1 cellular context compared by ENCODE assay signal in genomic region chr6:159168536-159169192, GRCh38.
TF ChIP-seq lines count a peak whose summit lies in the region.

No MANE protein-coding gene starts in this region.

TF ChIP-seq in HepG2, 621 proteins besides CTCF, POLR2A, EP300 and RAD21 (continued from another document):
- TF ChIP-seq ZNF570 (CRISPR knock-in tag; IDR thresholded peaks at IDR 0.05; ENCODE audit: borderline replicate concordance) (no peak), ZNF44 (CRISPR knock-in tag; IDR thresholded peaks at IDR 0.05) (no peak), AFF4 (CRISPR knock-in tag; IDR thresholded peaks at IDR 0.05) (no peak), XRCC5 (optimal IDR thresholded peaks at IDR 0.05; ENCODE audit: low read length) (peak; percentile 28), HNRNPLL (IDR thresholded peaks at IDR 0.05; ENCODE audit: low read depth, low read length, poor library complexity, severe bottlenecking) (peak; percentile 10), NFIB (CRISPR knock-in tag; IDR thresholded peaks at IDR 0.05; ENCODE audit: borderline replicate concordance) (no peak), SPEN (CRISPR knock-in tag; IDR thresholded peaks at IDR 0.05; ENCODE audit: low read depth) (no peak), SIX1 (CRISPR knock-in tag; IDR thresholded peaks at IDR 0.05; ENCODE audit: borderline replicate concordance) (no peak), NCOA5 (CRISPR knock-in tag; IDR thresholded peaks at IDR 0.05) (no peak), KLF12 (CRISPR knock-in tag; IDR thresholded peaks at IDR 0.05; ENCODE audit: borderline replicate concordance) (no peak), STAG1 (CRISPR knock-in tag; IDR thresholded peaks at IDR 0.05) (peak; percentile 37), CBFB (CRISPR knock-in tag; IDR thresholded peaks at IDR 0.05) (no peak), ESRRA (CRISPR knock-in tag; IDR thresholded peaks at IDR 0.05; ENCODE audit: low read depth) (no peak), ZNF142 (CRISPR knock-in tag; IDR thresholded peaks at IDR 0.05) (no peak), ZFX (CRISPR knock-in tag; IDR thresholded peaks at IDR 0.05; ENCODE audit: low read depth) (peak; percentile 16; the same call in 1 of the 2 replicates), ZNF263 (CRISPR knock-in tag; IDR thresholded peaks at IDR 0.05) (no peak), ZNF563 (CRISPR knock-in tag; IDR thresholded peaks at IDR 0.05) (peak; percentile 70; the same call in 1 of the 2 replicates)
- TF ChIP-seq, protein P1, sequence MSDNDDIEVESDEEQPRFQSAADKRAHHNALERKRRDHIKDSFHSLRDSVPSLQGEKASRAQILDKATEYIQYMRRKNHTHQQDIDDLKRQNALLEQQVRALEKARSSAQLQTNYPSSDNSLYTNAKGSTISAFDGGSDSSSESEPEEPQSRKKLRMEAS (IDR thresholded peaks at IDR 0.05): peak; percentile 53
- TF ChIP-seq, protein P2, sequence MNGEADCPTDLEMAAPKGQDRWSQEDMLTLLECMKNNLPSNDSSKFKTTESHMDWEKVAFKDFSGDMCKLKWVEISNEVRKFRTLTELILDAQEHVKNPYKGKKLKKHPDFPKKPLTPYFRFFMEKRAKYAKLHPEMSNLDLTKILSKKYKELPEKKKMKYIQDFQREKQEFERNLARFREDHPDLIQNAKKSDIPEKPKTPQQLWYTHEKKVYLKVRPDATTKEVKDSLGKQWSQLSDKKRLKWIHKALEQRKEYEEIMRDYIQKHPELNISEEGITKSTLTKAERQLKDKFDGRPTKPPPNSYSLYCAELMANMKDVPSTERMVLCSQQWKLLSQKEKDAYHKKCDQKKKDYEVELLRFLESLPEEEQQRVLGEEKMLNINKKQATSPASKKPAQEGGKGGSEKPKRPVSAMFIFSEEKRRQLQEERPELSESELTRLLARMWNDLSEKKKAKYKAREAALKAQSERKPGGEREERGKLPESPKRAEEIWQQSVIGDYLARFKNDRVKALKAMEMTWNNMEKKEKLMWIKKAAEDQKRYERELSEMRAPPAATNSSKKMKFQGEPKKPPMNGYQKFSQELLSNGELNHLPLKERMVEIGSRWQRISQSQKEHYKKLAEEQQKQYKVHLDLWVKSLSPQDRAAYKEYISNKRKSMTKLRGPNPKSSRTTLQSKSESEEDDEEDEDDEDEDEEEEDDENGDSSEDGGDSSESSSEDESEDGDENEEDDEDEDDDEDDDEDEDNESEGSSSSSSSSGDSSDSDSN (CRISPR knock-in tag; IDR thresholded peaks at IDR 0.05): 0 out of 2 replicates have a peak, but pooled peaks have one; percentile 23
- TF ChIP-seq, protein P3, sequence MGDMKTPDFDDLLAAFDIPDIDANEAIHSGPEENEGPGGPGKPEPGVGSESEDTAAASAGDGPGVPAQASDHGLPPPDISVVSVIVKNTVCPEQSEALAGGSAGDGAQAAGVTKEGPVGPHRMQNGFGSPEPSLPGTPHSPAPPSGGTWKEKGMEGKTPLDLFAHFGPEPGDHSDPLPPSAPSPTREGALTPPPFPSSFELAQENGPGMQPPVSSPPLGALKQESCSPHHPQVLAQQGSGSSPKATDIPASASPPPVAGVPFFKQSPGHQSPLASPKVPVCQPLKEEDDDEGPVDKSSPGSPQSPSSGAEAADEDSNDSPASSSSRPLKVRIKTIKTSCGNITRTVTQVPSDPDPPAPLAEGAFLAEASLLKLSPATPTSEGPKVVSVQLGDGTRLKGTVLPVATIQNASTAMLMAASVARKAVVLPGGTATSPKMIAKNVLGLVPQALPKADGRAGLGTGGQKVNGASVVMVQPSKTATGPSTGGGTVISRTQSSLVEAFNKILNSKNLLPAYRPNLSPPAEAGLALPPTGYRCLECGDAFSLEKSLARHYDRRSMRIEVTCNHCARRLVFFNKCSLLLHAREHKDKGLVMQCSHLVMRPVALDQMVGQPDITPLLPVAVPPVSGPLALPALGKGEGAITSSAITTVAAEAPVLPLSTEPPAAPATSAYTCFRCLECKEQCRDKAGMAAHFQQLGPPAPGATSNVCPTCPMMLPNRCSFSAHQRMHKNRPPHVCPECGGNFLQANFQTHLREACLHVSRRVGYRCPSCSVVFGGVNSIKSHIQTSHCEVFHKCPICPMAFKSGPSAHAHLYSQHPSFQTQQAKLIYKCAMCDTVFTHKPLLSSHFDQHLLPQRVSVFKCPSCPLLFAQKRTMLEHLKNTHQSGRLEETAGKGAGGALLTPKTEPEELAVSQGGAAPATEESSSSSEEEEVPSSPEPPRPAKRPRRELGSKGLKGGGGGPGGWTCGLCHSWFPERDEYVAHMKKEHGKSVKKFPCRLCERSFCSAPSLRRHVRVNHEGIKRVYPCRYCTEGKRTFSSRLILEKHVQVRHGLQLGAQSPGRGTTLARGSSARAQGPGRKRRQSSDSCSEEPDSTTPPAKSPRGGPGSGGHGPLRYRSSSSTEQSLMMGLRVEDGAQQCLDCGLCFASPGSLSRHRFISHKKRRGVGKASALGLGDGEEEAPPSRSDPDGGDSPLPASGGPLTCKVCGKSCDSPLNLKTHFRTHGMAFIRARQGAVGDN (CRISPR knock-in tag; IDR thresholded peaks at IDR 0.05): peak; percentile 38
- TF ChIP-seq, protein P4, sequence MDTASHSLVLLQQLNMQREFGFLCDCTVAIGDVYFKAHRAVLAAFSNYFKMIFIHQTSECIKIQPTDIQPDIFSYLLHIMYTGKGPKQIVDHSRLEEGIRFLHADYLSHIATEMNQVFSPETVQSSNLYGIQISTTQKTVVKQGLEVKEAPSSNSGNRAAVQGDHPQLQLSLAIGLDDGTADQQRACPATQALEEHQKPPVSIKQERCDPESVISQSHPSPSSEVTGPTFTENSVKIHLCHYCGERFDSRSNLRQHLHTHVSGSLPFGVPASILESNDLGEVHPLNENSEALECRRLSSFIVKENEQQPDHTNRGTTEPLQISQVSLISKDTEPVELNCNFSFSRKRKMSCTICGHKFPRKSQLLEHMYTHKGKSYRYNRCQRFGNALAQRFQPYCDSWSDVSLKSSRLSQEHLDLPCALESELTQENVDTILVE (CRISPR knock-in tag; IDR thresholded peaks at IDR 0.05): no peak
